In genomic region chr12:110689002-110689600, GRCh38 we compare ENCODE assay signal across 8 cellular contexts. TPM values are rescaled to one million over a fixed set of nuclear protein-coding genes. Genes with fewer than 3 reads are reported as not detected.
DNase-seq lines count a peak whose midpoint lies in the region; ATAC-seq and TF ChIP-seq lines count a peak whose summit lies in the region.

TSS of gene HVCN1 (minus strand) at chr12:110689115. CDS start at chr12:110683245, 5,870 bp downstream.

- in situ Hi-C loops in astrocyte of the spinal cord (cut with HindIII; ENCODE audit: low sequenced_read_pairs) = no loop called here

- H3K36me3 ChIP-seq in SJCRH30 = no peaks in the 10 kb centered on the region

- H3K9me3 ChIP-seq in SJCRH30 (replicated peaks) = no peaks in the 10 kb centered on the region

- no peak for TF ChIP-seq CTCF in HFF-Myc (IDR thresholded peaks at IDR 0.05; ENCODE audit: low read depth, low read length, missing control alignments)
- no peak for TF ChIP-seq CTCF in astrocyte of the spinal cord (IDR thresholded peaks at IDR 0.05; ENCODE audit: low read depth, low read length)

- no peaks in the 10 kb centered on the region for H3K4me1 ChIP-seq in SJCRH30

- no peaks in the 10 kb centered on the region for H3K27me3 ChIP-seq in SJCRH30

- peak within 1 kb of the TSS; percentile 41 for H3K4me3 ChIP-seq in HFF-Myc (replicated peaks; ENCODE audit: low read depth, low read length)
- peak within 1 kb of the TSS; percentile 53 for H3K4me3 ChIP-seq in SJCRH30
- H3K4me3 ChIP-seq in astrocyte of the spinal cord (ENCODE audit: low read depth, low read length) = peak within 1 kb of the TSS; percentile 48

- ATAC-seq in HG02571 (IDR thresholded peaks at IDR 0.05; ENCODE audit: unreplicated experiment) = no peak

- DNase-seq in Daoy (ENCODE audit: low read depth) (peak; percentile 26), HFF-Myc (ENCODE audit: extremely low read depth, low read depth) (no peak), SJCRH30 (peak; percentile 44 to 47), astrocyte of the spinal cord (ENCODE audit: low read depth, low spot score) (peak; percentile 9), iPS-NIHi7 (ENCODE audit: extremely low spot score) (peak; percentile 93), NCI-H524 treated with DMSO at 0.1 percent for 48 hours (lab: John Stamatoyannopoulos, UW) (no peak)
- peak; percentile 72 for DNase-seq in stimulated activated CD4-positive, alpha-beta T cell treated with anti-CD3 and anti-CD28 coated beads, Interleukin-15, amount 100 ng/mL, for 24 hours

- peak within 1 kb of the TSS; percentile 49 for H3K27ac ChIP-seq in SJCRH30

RNA-seq across cellular contexts. Expression of gene HVCN1, which starts in this region (rescaled TPM):
- total RNA-seq in Daoy (2014; rRNA removed; shearing (Covaris generic)) = 0.23 TPM in 1 of 2 replicates, not detected in the other
- 2.7 and 2.8 TPM in 2 replicates for total RNA-seq in SJCRH30 (2014; rRNA removed; shearing (Covaris generic))

Comparison
In these comparisons a context has a peak if more than half of its experiments do, and no peak if none do; other contexts are left out.
1. Peak in DNase-seq in Daoy; RNA of the gene not detected or under 1 TPM.
2. DNase-seq: peak in SJCRH30 (2 of 2), astrocyte of the spinal cord (single experiment), iPS-NIHi7 (single experiment) and stimulated activated CD4-positive, alpha-beta T cell treated with anti-CD3 and anti-CD28 coated beads, Interleukin-15, amount 100 ng/mL, for 24 hours (single experiment); none in HFF-Myc (single experiment) and NCI-H524 treated with DMSO at 0.1 percent for 48 hours (single experiment).
3. Peak in every context shown above with its lines, with median percentiles within 50 percentile points of each other: H3K4me3 ChIP-seq.